ENCODE assay signal across 8 cellular contexts in the genomic region with DNA sequence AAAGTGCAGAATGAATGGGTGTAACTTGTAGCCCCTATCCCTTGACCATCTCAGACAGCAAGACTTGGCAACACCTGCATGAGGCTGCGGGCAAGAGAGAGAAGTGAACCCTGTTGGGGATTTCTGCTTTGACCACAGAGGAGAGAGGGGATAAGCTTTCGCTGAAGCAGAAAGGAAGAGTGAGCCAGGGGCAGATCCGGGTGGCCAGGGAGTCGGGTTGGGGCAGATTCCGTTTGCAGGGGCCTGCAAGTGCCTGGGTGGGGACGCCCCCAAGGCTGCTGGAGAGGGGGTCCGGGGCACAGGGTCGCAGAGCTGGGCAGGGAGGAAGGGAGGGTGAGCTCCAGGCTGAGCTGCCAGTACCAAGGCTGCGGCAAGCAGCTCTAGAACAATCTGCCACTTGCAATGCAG. TPM values are rescaled to one million over a fixed set of nuclear protein-coding genes. Genes with fewer than 3 reads are reported as not detected.
DNase-seq lines count a peak whose midpoint lies in the region; ATAC-seq and TF ChIP-seq lines count a peak whose summit lies in the region.

No MANE protein-coding gene starts in this region.

- TF ChIP-seq CTCF in WERI-Rb-1 (IDR thresholded peaks at IDR 0.05; ENCODE audit: low read depth, low read length) = no peak

- H3K27ac ChIP-seq in WERI-Rb-1 = no peak overlapping the region

- H3K36me3 ChIP-seq in WERI-Rb-1 = no peaks in the 10 kb centered on the region

- no peaks in the 10 kb centered on the region for H3K27me3 Mint-ChIP-seq in activated T-cell treated with anti-CD3 and anti-CD28 coated beads, Interleukin-2, amount 50 U/mL, for 4 hours (ENCODE audit: low read depth)

- H3K36me3 Mint-ChIP-seq in activated T-cell treated with anti-CD3 and anti-CD28 coated beads, Interleukin-2, amount 50 U/mL, for 4 hours (ENCODE audit: insufficient read depth) = no peaks in the 10 kb centered on the region

- H3K4me3 Mint-ChIP-seq in activated T-cell treated with anti-CD3 and anti-CD28 coated beads, Interleukin-2, amount 50 U/mL, for 4 hours = peak overlapping the region; percentile 78

- no peak overlapping the region for H3K4me3 ChIP-seq in WERI-Rb-1 (ENCODE audit: low read depth, low read length)

- H3K4me1 Mint-ChIP-seq in activated T-cell treated with anti-CD3 and anti-CD28 coated beads, Interleukin-2, amount 50 U/mL, for 4 hours (ENCODE audit: low read depth) = peaks cover 43% of the 10 kb centered on the region

- H3K27me3 ChIP-seq in WERI-Rb-1 (ENCODE audit: insufficient read depth, low read depth, severe bottlenecking) = no peaks in the 10 kb centered on the region

- no peaks in the 10 kb centered on the region for H3K9me3 ChIP-seq in WERI-Rb-1 (ENCODE audit: severe bottlenecking)

- ATAC-seq in HG03060 (IDR thresholded peaks at IDR 0.05; ENCODE audit: low read depth, unreplicated experiment) = peak; percentile 32
- no peak for ATAC-seq in activated T-cell treated with anti-CD3 and anti-CD28 coated beads, Interleukin-2, amount 50 U/mL, for 4 hours

- DNase-seq in stimulated activated CD4-positive, alpha-beta T cell treated with anti-CD3 and anti-CD28 coated beads, Interleukin-15, amount 100 ng/mL, for 24 hours = peak; percentile 24
- no peak for DNase-seq in stimulated activated CD4-positive, alpha-beta T cell treated with anti-CD3 and anti-CD28 coated beads, Interleukin-2, amount 100 ng/mL, for 48 hours
- DNase-seq in activated T-cell treated with anti-CD3 and anti-CD28 coated beads, Interleukin-2, amount 50 U/mL, for 4 hours = no peak
- no peak for DNase-seq in NOMO-1 treated with DMSO at 0.1 percent for 48 hours (lab: John Stamatoyannopoulos, UW; ENCODE audit: unreplicated experiment)
- no peak for DNase-seq in H4 (ENCODE audit: low spot score)
- DNase-seq in D341Med (ENCODE audit: low spot score) = no peak
- no peak for DNase-seq in WERI-Rb-1

- no peaks in the 10 kb centered on the region for H3K9me3 Mint-ChIP-seq in activated T-cell treated with anti-CD3 and anti-CD28 coated beads, Interleukin-2, amount 50 U/mL, for 4 hours

RNA-seq across cellular contexts. Expression of gene PIK3CD, which starts 25.3 kb away (rescaled TPM):
- total RNA-seq in activated T-cell treated with anti-CD3 and anti-CD28 coated beads, Interleukin-2, amount 50 U/mL, for 4 hours = 100 to 1,000 TPM in 1 of 3 donors, 10 to 100 TPM in 2; 97.6 to 123 (median 99.2) TPM
- total RNA-seq in H4 (2014; rRNA removed; shearing (Covaris generic)) = 2.3 and 3.1 TPM in 2 replicates

RNA-seq across cellular contexts. Expression of gene TMEM201, which starts 37.5 kb away (rescaled TPM):
- 10 to 100 TPM; 37.0 to 44.6 (median 38.8) TPM for total RNA-seq in activated T-cell treated with anti-CD3 and anti-CD28 coated beads, Interleukin-2, amount 50 U/mL, for 4 hours
- total RNA-seq in H4 (2014; rRNA removed; shearing (Covaris generic)) = 3.9 and 5.0 TPM in 2 replicates

Comparison
In these comparisons a context has a peak if more than half of its experiments do, and no peak if none do; other contexts are left out.
1. RNA of gene PIK3CD, which starts 25.3 kb away (total RNA-seq): 97.6 to 123 TPM in activated T-cell treated with anti-CD3 and anti-CD28 coated beads, Interleukin-2, amount 50 U/mL, for 4 hours; 2.3 to 3.1 TPM in H4; every median in the first group is over 10 times any median in the second.